1 cellular context compared by ENCODE assay signal in genomic region chr19:17739121-17739875, GRCh38.
TF ChIP-seq lines count a peak whose summit lies in the region.

No MANE protein-coding gene starts in this region.

TF ChIP-seq in K562, 482 proteins besides CTCF, POLR2A, EP300 and RAD21 (continued from another document and continues in another):
- TF ChIP-seq SP2 (IDR thresholded peaks at IDR 0.05; ENCODE audit: extremely low read depth, low read depth, low read length, poor library complexity, severe bottlenecking): no peak
- no peak for TF ChIP-seq RB1 (IDR thresholded peaks at IDR 0.05; ENCODE audit: low read depth)
- TF ChIP-seq JUN (IDR thresholded peaks at IDR 0.05; ENCODE audit: borderline replicate concordance, low read depth, low read length): no peak
- TF ChIP-seq JUN (CRISPR knock-in tag; IDR thresholded peaks at IDR 0.05; ENCODE audit: borderline replicate concordance): no peak
- no peak for TF ChIP-seq SMARCB1 (IDR thresholded peaks at IDR 0.05; ENCODE audit: insufficient read length, low read depth)
- TF ChIP-seq TSC22D4 (tag; IDR thresholded peaks at IDR 0.05): no peak
- TF ChIP-seq ZNF175 (CRISPR knock-in tag; IDR thresholded peaks at IDR 0.05; ENCODE audit: low read depth): no peak
- TF ChIP-seq BMI1 (IDR thresholded peaks at IDR 0.05; ENCODE audit: low read length): no peak
- TF ChIP-seq SRF (CRISPR knock-in tag; IDR thresholded peaks at IDR 0.05): peak in 1 of 2 experiments; percentile 58; a peak in 2 of 4 replicates
- TF ChIP-seq STAT5A (IDR thresholded peaks at IDR 0.05; ENCODE audit: borderline replicate concordance, low read length): no peak
- no peak for TF ChIP-seq SAFB2 (IDR thresholded peaks at IDR 0.05; ENCODE audit: borderline replicate concordance, low read depth, low read length, severe bottlenecking)
- no peak for TF ChIP-seq GTF2A2 (tag; IDR thresholded peaks at IDR 0.05)
- no peak for TF ChIP-seq SMAD4 (CRISPR knock-in tag; conservative IDR thresholded peaks at IDR 0.05)
- TF ChIP-seq, protein P1, sequence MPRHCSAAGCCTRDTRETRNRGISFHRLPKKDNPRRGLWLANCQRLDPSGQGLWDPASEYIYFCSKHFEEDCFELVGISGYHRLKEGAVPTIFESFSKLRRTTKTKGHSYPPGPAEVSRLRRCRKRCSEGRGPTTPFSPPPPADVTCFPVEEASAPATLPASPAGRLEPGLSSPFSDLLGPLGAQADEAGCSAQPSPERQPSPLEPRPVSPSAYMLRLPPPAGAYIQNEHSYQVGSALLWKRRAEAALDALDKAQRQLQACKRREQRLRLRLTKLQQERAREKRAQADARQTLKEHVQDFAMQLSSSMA (CRISPR knock-in tag; IDR thresholded peaks at IDR 0.05): no peak
- no peak for TF ChIP-seq JUND (IDR thresholded peaks at IDR 0.05; ENCODE audit: borderline replicate concordance, low read depth, low read length)
- TF ChIP-seq JUND (tag; IDR thresholded peaks at IDR 0.05; ENCODE audit: borderline replicate concordance, low read depth, low read length): no peak
- no peak for TF ChIP-seq ZNF583 (CRISPR knock-in tag; IDR thresholded peaks at IDR 0.05)
- no peak for TF ChIP-seq POLR2AphosphoS5 (IDR thresholded peaks at IDR 0.05; ENCODE audit: control insufficient read depth, insufficient read depth, low read depth, low read length)
- no peak for TF ChIP-seq CUX1 (CRISPR knock-in tag; IDR thresholded peaks at IDR 0.05)
- TF ChIP-seq ZC3H8 (IDR thresholded peaks at IDR 0.05): no peak
- TF ChIP-seq ZNF561 (CRISPR knock-in tag; conservative IDR thresholded peaks at IDR 0.05): no peak
- TF ChIP-seq ZNF778 (CRISPR knock-in tag; IDR thresholded peaks at IDR 0.05): no peak
- no peak for TF ChIP-seq NCOA2 (IDR thresholded peaks at IDR 0.05; ENCODE audit: partially characterized antibody in 2 of 2)
- TF ChIP-seq GTF3C2 (IDR thresholded peaks at IDR 0.05; ENCODE audit: borderline replicate concordance, extremely low read depth, insufficient read length): peak; percentile 63
- peak; percentile 76 for TF ChIP-seq BCOR (IDR thresholded peaks at IDR 0.05)
- no peak for TF ChIP-seq SRSF1 (IDR thresholded peaks at IDR 0.05; ENCODE audit: low read depth, low read length)
- no peak for TF ChIP-seq POLR2H (tag; IDR thresholded peaks at IDR 0.05; ENCODE audit: low read depth)
- no peak for TF ChIP-seq EZH2 (IDR thresholded peaks at IDR 0.05; ENCODE audit: borderline replicate concordance, low read depth, low read length)
- TF ChIP-seq ZEB2 (IDR thresholded peaks at IDR 0.05): no peak
- TF ChIP-seq, protein P2, sequence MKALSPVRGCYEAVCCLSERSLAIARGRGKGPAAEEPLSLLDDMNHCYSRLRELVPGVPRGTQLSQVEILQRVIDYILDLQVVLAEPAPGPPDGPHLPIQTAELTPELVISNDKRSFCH (CRISPR knock-in tag; IDR thresholded peaks at IDR 0.05): no peak
- TF ChIP-seq, protein P2 (tag; IDR thresholded peaks at IDR 0.05): no peak
- TF ChIP-seq, protein P3, sequence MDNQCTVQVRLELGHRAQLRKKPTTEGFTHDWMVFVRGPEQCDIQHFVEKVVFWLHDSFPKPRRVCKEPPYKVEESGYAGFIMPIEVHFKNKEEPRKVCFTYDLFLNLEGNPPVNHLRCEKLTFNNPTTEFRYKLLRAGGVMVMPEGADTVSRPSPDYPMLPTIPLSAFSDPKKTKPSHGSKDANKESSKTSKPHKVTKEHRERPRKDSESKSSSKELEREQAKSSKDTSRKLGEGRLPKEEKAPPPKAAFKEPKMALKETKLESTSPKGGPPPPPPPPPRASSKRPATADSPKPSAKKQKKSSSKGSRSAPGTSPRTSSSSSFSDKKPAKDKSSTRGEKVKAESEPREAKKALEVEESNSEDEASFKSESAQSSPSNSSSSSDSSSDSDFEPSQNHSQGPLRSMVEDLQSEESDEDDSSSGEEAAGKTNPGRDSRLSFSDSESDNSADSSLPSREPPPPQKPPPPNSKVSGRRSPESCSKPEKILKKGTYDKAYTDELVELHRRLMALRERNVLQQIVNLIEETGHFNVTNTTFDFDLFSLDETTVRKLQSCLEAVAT (IDR thresholded peaks at IDR 0.05): no peak
- TF ChIP-seq ZBTB43 (CRISPR knock-in tag; IDR thresholded peaks at IDR 0.05): no peak
- TF ChIP-seq CLOCK (CRISPR knock-in tag; IDR thresholded peaks at IDR 0.05; ENCODE audit: borderline replicate concordance): no peak
- TF ChIP-seq ZBTB9 (CRISPR knock-in tag; IDR thresholded peaks at IDR 0.05): no peak
- no peak for TF ChIP-seq XRCC4 (IDR thresholded peaks at IDR 0.05; ENCODE audit: extremely low read depth, insufficient read depth, insufficient read length)
- no peak for TF ChIP-seq ZNF224 (CRISPR knock-in tag; IDR thresholded peaks at IDR 0.05)
- no peak for TF ChIP-seq NUFIP1 (IDR thresholded peaks at IDR 0.05; ENCODE audit: partially characterized antibody)
- TF ChIP-seq ZBTB11 (CRISPR knock-in tag; IDR thresholded peaks at IDR 0.05): no peak
- TF ChIP-seq ZNF436 (CRISPR knock-in tag; IDR thresholded peaks at IDR 0.05): peak; percentile 50; the same call in 1 of the 2 replicates
- no peak for TF ChIP-seq ZFP91 (CRISPR knock-in tag; IDR thresholded peaks at IDR 0.05)
- TF ChIP-seq ELF2 (CRISPR knock-in tag; IDR thresholded peaks at IDR 0.05): no peak
